11 cellular contexts compared by ENCODE assay signal in the genomic region with DNA sequence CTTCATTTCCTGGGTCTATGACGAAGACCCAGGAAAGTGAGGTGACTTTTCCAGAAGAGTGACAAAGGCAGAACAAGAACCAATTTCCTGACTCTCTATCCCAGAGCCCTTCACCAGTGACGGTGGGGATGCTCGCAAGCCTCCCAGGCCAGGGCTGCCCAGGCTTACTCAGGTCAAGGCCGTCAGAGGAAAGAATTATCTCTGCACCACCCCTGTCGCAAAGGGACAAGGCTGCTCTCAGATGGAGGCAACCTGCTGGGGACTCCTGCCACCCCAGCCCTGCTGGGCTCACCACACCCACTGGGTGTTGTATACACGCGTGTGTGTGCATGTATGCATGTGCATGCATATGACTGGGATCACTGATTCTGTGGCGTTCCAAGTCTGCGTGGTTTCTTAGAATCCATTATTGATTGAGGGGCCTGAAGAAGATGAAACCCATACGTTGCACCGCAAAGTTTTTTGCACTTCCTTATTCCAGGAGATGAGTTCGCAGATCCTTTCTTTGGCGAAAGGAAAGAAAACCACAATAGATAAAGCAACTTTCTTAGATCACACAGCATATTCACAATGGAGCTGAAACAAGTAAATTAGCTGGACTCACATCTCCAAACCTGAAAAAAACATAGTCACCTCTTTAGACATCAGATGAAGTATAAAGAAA.
DNase-seq lines count a peak whose midpoint lies in the region; ATAC-seq and TF ChIP-seq lines count a peak whose summit lies in the region.
"Had no signal": no experiment of that assay in that cellular context is flagged by ENCODE, and none has a peak within 500 bp of the region (broad histone marks: within the 10 kb centered on the region; RNA-seq: fewer than 3 reads in every experiment).

No MANE protein-coding gene starts in this region.

- H3K4me1 ChIP-seq in right cardiac atrium (ENCODE audit: control insufficient read depth, insufficient read depth, low read length) (peaks cover 11% of the 10 kb centered on the region), adrenal gland (replicated peaks in 1 of 2) (peaks cover 0 to 18% of the 10 kb centered on the region in 2 donors), neuronal stem cell (ENCODE audit: control insufficient read depth in 2 of 2, insufficient read depth in 1 of 2, low read depth in 1 of 2, low read length in 2 of 2) (peaks cover 0 to 17% of the 10 kb centered on the region in 2 donors), HAP-1 (peaks cover 29% of the 10 kb centered on the region)

- H3K14ac ChIP-seq in neuronal stem cell (ENCODE audit: low read length), result no peak overlapping the region

- H2BK15ac ChIP-seq in neuronal stem cell (ENCODE audit: low read length), result no peak overlapping the region

- H3K36me3 ChIP-seq in adrenal gland (replicated peaks in 1 of 2) (no peaks in the 10 kb centered on the region), neuronal stem cell (replicated peaks in 1 of 2; ENCODE audit: control insufficient read depth in 2 of 2, insufficient read depth in 2 of 2, low read length in 2 of 2) (no peaks in the 10 kb centered on the region), HAP-1 (replicated peaks) (no peaks in the 10 kb centered on the region)

- H2BK12ac ChIP-seq in neuronal stem cell (ENCODE audit: low read length), result no peak overlapping the region

- H3K4me2 ChIP-seq in neuronal stem cell (ENCODE audit: insufficient read depth, low read length, poor library complexity, severe bottlenecking), result no peak overlapping the region

- H3K18ac ChIP-seq in neuronal stem cell (ENCODE audit: low read length), result peak overlapping the region; percentile 38

- peak overlapping the region; percentile 33 for H3K27ac ChIP-seq in right cardiac atrium (ENCODE audit: low read length)
- H3K27ac ChIP-seq in adrenal gland, result peak overlapping the region in 3 of 5 donors; percentile 15 to 93 (median 80)
- H3K27ac ChIP-seq in neuronal stem cell (replicated peaks; ENCODE audit: low read length), result no peak overlapping the region

- H3K23ac ChIP-seq in neuronal stem cell (ENCODE audit: low read depth, low read length, poor library complexity), result no peak overlapping the region

- no peak overlapping the region for H3K4me3 ChIP-seq in right cardiac atrium (ENCODE audit: low read length)
- H3K4me3 ChIP-seq in adrenal gland, result no peak overlapping the region
- H3K4me3 ChIP-seq in neuronal stem cell (ENCODE audit: low read length in 2 of 2), result no peak overlapping the region
- H3K4me3 ChIP-seq in HAP-1, result no peak overlapping the region

- in situ Hi-C loops in HAP-1 (cut with MboI; ENCODE audit: low sequenced_read_pairs), result no loop called here

- H2BK5ac ChIP-seq in neuronal stem cell (ENCODE audit: low read length), result no peak overlapping the region

- no peak overlapping the region for H2AFZ ChIP-seq in neuronal stem cell (ENCODE audit: low read length)

- 81% methylated on average over 13 of the region's 13 CpGs for WGBS in right cardiac atrium
- 70 to 83% (median 73%) methylated on average over 11 to 13 of the region's 13 CpGs for WGBS in adrenal gland, 4 donors
- no CpG with 5 or more reads among the region's 13 CpGs for WGBS in neuronal stem cell (ENCODE audit: extremely low coverage in 2 of 2, insufficient read length in 2 of 2, insufficient replicate concordance in 1 of 2), 2 donors

- no peak overlapping the region for H2BK120ac ChIP-seq in neuronal stem cell (ENCODE audit: low read depth, low read length)

- H3K9me3 ChIP-seq in right cardiac atrium (ENCODE audit: control insufficient read depth, low read length) (no peaks in the 10 kb centered on the region), adrenal gland (replicated peaks in 1 of 3) (no peaks in the 10 kb centered on the region), neuronal stem cell (replicated peaks in 1 of 2; ENCODE audit: control insufficient read depth in 2 of 2, insufficient read depth in 1 of 2, low read depth in 1 of 2, low read length in 2 of 2) (no peaks in the 10 kb centered on the region), HAP-1 (peaks cover 5% of the 10 kb centered on the region)

- H3K9ac ChIP-seq in neuronal stem cell (ENCODE audit: low read depth, low read length, poor library complexity), result peak overlapping the region; percentile 75

- TF ChIP-seq CTCF in adrenal gland (IDR thresholded peaks at IDR 0.05), result no peak

- no peak overlapping the region for H2AK5ac ChIP-seq in neuronal stem cell (ENCODE audit: low read depth, low read length)

- DNase-seq in right cardiac atrium, result peak in 1 of 3 donors; percentile 47
- no peak for DNase-seq in cardiac septum (ENCODE audit: low spot score)
- peak in 1 of 7 donors; percentile 25 for DNase-seq in adrenal gland
- no peak for DNase-seq in neuronal stem cell (ENCODE audit: low spot score)
- DNase-seq in stimulated activated CD4-positive, alpha-beta T cell treated with anti-CD3 and anti-CD28 coated beads, Interleukin-4, amount 100 ng/mL, for 1 hour, result no peak
- no peak for DNase-seq in activated CD8-positive, alpha-beta memory T cell treated with anti-CD3 and anti-CD28 coated beads, Interleukin-2, amount 50 U/mL, for 4 hours
- no peak for DNase-seq in HAP-1 (ENCODE audit: low spot score in 2 of 2)
- DNase-seq: activated CD4-positive, alpha-beta T cell treated with anti-CD3 and anti-CD28 coated beads for 48 hours; activated T-cell treated with anti-CD3 and anti-CD28 coated beads, Interleukin-2, amount 50 U/mL, for 4 hours; NCI-H2107 had no signal

- no peak overlapping the region for H4K8ac ChIP-seq in neuronal stem cell (ENCODE audit: low read depth, low read length)

- no peak for TF ChIP-seq POLR2A in adrenal gland (IDR thresholded peaks at IDR 0.05)

- no peak overlapping the region for H3K4ac ChIP-seq in neuronal stem cell (ENCODE audit: low read length)

- ATAC-seq in right cardiac atrium (no peak), HG03139 (IDR thresholded peaks at IDR 0.05; ENCODE audit: unreplicated experiment) (no peak)
- ATAC-seq: activated T-cell treated with anti-CD3 and anti-CD28 coated beads, Interleukin-2, amount 50 U/mL, for 4 hours had no signal

- H3K27me3 ChIP-seq in right cardiac atrium (ENCODE audit: control insufficient read depth, insufficient read depth) (no peaks in the 10 kb centered on the region), adrenal gland (no peaks in the 10 kb centered on the region), neuronal stem cell (ENCODE audit: control insufficient read depth in 3 of 3, insufficient read depth in 3 of 3, low read depth in 1 of 3, low read length in 3 of 3) (peaks cover 0 to 8% (median 0%) of the 10 kb centered on the region in 3 experiments), HAP-1 (ENCODE audit: low read depth) (no peaks in the 10 kb centered on the region)

- intact Hi-C loops in right cardiac atrium (cut with DNase I) (no loop called here), cardiac septum (cut with DNase I) (no loop called here), adrenal gland (cut with DNase I) (no loop called here)

- no peaks in the 10 kb centered on the region for H3K79me1 ChIP-seq in neuronal stem cell (ENCODE audit: low read depth, low read length)

- H4K91ac ChIP-seq in neuronal stem cell (ENCODE audit: low read depth, low read length, poor library complexity), result no peak overlapping the region
